8 cellular contexts compared by ENCODE assay signal in the genomic region with DNA sequence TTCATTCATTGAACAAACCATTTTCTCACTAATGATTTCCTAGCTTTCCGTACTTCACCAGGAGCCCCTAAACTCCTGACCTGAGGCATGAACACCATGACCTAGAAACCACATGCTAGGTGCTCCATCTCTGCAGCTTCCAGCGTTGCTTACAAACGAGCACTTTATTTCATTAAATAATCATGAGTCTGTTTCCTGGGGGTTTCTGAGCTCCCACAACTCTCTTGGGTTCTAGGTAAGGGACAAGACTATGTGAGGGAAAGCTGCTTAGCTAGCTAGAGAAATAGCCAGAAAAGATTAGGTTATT. TPM values are rescaled to one million over a fixed set of nuclear protein-coding genes. Genes with fewer than 3 reads are reported as not detected.
A peak's percentile ranks its signal among the peaks of the same experiment; 100 is the strongest.
DNase-seq lines count a peak whose midpoint lies in the region; ATAC-seq, FAIRE-seq and TF ChIP-seq lines count a peak whose summit lies in the region.

No MANE protein-coding gene starts in this region.

- TF ChIP-seq POLR2A in heart left ventricle (IDR thresholded peaks at IDR 0.05) (no peak), K562 (conservative IDR thresholded peaks at IDR 0.05) (no peak), uterus (IDR thresholded peaks at IDR 0.05) (no peak)

- H4K20me1 ChIP-seq in K562 (replicated peaks; ENCODE audit: control insufficient read depth, insufficient read depth, low read length) = peaks cover 13% of the 10 kb centered on the region

- intact Hi-C loops in heart left ventricle (cut with DNase I) (loop anchor here in 1 of 10 donors (5.0 kb wide), 1 partner anchor 109 kb away; a partner anchor contains a TSS), left ventricle myocardium superior (cut with micrococcal nuclease) (loop anchor here (5.0 kb wide), 1 partner anchor 114 kb away; a partner anchor contains a TSS), K562 (cut with micrococcal nuclease) (no loop called here), uterus (cut with DNase I; ENCODE audit: low total_unique reads) (loop anchor here (5.0 kb wide), 1 partner anchor 109 kb away; a partner anchor contains a TSS)

- H3K27ac ChIP-seq in heart left ventricle = peak overlapping the region in 9 of 12 donors; percentile 88 to 97 (median 92)
- peak overlapping the region; percentile 75 for H3K27ac ChIP-seq in K562 (ENCODE audit: extremely low read depth, low read depth, low read length)
- no peak overlapping the region for H3K27ac ChIP-seq in mesenchymal stem cell (ENCODE audit: low read length, poor library complexity, severe bottlenecking)
- H3K27ac ChIP-seq in uterus = peak overlapping the region; percentile 88 to 93

- no peak overlapping the region for H4K91ac ChIP-seq in mesenchymal stem cell (ENCODE audit: low read length)

- H2AFZ ChIP-seq in K562 (ENCODE audit: low read depth, low read length) = peak overlapping the region; percentile 77
- no peak overlapping the region for H2AFZ ChIP-seq in mesenchymal stem cell (ENCODE audit: low read depth, low read length)

- no peak overlapping the region for H3K23ac ChIP-seq in mesenchymal stem cell (ENCODE audit: low read length in 2 of 2)

- 21 to 26% (median 22%) methylated on average over 3 of the region's 3 CpGs for WGBS in heart left ventricle, 4 donors
- WGBS in K562 (ENCODE audit: insufficient coverage, low coverage, missing lambda C conversion rate) = 0% methylated on average over 3 of the region's 3 CpGs
- WGBS in mesenchymal stem cell = 54% methylated on average over 3 of the region's 3 CpGs

- FAIRE-seq in K562 (lab: Jason Lieb, UNC) = peak; percentile 40

- no peak for ATAC-seq in heart left ventricle
- ATAC-seq in left ventricle myocardium superior = no peak
- ATAC-seq in K562 = no peak

- H3K9ac ChIP-seq in K562 (ENCODE audit: insufficient read depth in 1 of 2, low read depth in 2 of 2, low read length in 2 of 2) = peak overlapping the region; percentile 78 to 96
- peak overlapping the region; percentile 93 for H3K9ac ChIP-seq in mesenchymal stem cell (ENCODE audit: low read length)

- H3K4me2 ChIP-seq in K562 (ENCODE audit: insufficient read depth, low read length) = peak overlapping the region; percentile 99
- H3K4me2 ChIP-seq in mesenchymal stem cell (ENCODE audit: low read length, poor library complexity, severe bottlenecking) = peak overlapping the region; percentile 74

- H3K27me3 ChIP-seq in heart left ventricle (no peaks in the 10 kb centered on the region), K562 (ENCODE audit: control insufficient read depth in 2 of 2, insufficient read depth in 2 of 2, low read length in 2 of 2) (no peaks in the 10 kb centered on the region), mesenchymal stem cell (ENCODE audit: control insufficient read depth in 1 of 2, insufficient read depth in 1 of 2, low read length in 2 of 2) (no peaks in the 10 kb centered on the region), uterus (no peaks in the 10 kb centered on the region)

- BruUV-seq in K562 (replicated peaks; lab: Mats Ljungman, UMichigan) = no TSS peak

- no peak overlapping the region for H4K8ac ChIP-seq in mesenchymal stem cell (ENCODE audit: low read length)

- no peak overlapping the region for H3K4ac ChIP-seq in mesenchymal stem cell (ENCODE audit: low read depth in 1 of 2, low read length in 2 of 2)

- no peak overlapping the region for H2BK15ac ChIP-seq in mesenchymal stem cell (ENCODE audit: low read depth, poor library complexity, severe bottlenecking)

- H3K4me1 ChIP-seq in heart left ventricle (peaks cover 0 to 57% (median 20%) of the 10 kb centered on the region in 12 donors), K562 (replicated peaks in 1 of 2; ENCODE audit: control insufficient read depth in 2 of 2, insufficient read depth in 2 of 2, low read length in 2 of 2) (peaks cover 18 to 22% of the 10 kb centered on the region in 2 experiments; a peak in 3 of 5 replicates), mesenchymal stem cell (ENCODE audit: control insufficient read depth, insufficient read depth, low read depth, low read length) (peaks cover 6% of the 10 kb centered on the region), uterus (peaks cover 0 to 5% of the 10 kb centered on the region in 2 donors)

- POLR2A ChIA-PET in K562 (lab: Yijun Ruan, JAX) = interaction anchor here (0.6 to 1.4 kb wide), 6 partner anchors 8 to 110 kb away, joined by 3 to 11 read pairs (median 3); a partner anchor contains a TSS

- TF ChIP-seq CTCF in heart left ventricle (IDR thresholded peaks at IDR 0.05) (peak in 1 of 12 donors; percentile 1), K562 (IDR thresholded peaks at IDR 0.05 in 2 of 3, conservative IDR thresholded peaks at IDR 0.05 in 1 of 3; ENCODE audit: insufficient read depth in 2 of 3, low read depth in 1 of 3, low read length in 3 of 3) (no peak), uterus (IDR thresholded peaks at IDR 0.05) (no peak)

- H3K14ac ChIP-seq in mesenchymal stem cell (ENCODE audit: low read length in 2 of 2) = no peak overlapping the region

- TF ChIP-seq EP300 in K562 (IDR thresholded peaks at IDR 0.05; ENCODE audit: low read length) = no peak

- H3K79me2 ChIP-seq in K562 (ENCODE audit: control insufficient read depth, insufficient read depth, low read length) = peaks cover 74% of the 10 kb centered on the region

- H2AK5ac ChIP-seq in mesenchymal stem cell (ENCODE audit: low read length, severe bottlenecking) = no peak overlapping the region

- no peak for TF ChIP-seq RAD21 in K562 (CRISPR knock-in tag; conservative IDR thresholded peaks at IDR 0.05 in 1 of 2, IDR thresholded peaks at IDR 0.05 in 1 of 2)

- H3K4me3 ChIP-seq in heart left ventricle (peak overlapping the region in 11 of 12 donors; percentile 79 to 92 (median 86)), K562 (peak overlapping the region; percentile 86), mesenchymal stem cell (ENCODE audit: insufficient read depth in 1 of 2, low read depth in 1 of 2, low read length in 2 of 2) (peak overlapping the region in 1 of 2 experiments; percentile 93), uterus (peak overlapping the region; percentile 68 to 81)

- H2BK5ac ChIP-seq in mesenchymal stem cell (ENCODE audit: low read depth, low read length, poor library complexity, severe bottlenecking) = no peak overlapping the region

- H3K9me1 ChIP-seq in K562 (ENCODE audit: control insufficient read depth, insufficient read depth, low read length) = no peaks in the 10 kb centered on the region

- no peaks in the 10 kb centered on the region for H3K36me3 ChIP-seq in heart left ventricle
- peaks cover 28% of the 10 kb centered on the region; the same call in 2 of the 3 replicates for H3K36me3 ChIP-seq in K562 (ENCODE audit: control insufficient read depth, insufficient read depth, low read length)
- peaks cover 0 to 8% of the 10 kb centered on the region in 2 experiments for H3K36me3 ChIP-seq in mesenchymal stem cell (ENCODE audit: control insufficient read depth in 1 of 2, insufficient read depth in 2 of 2, low read depth in 1 of 2, low read length in 2 of 2)
- H3K36me3 ChIP-seq in uterus = no peaks in the 10 kb centered on the region

- DNase-seq in heart left ventricle = no peak
- DNase-seq in left ventricle myocardium superior = no peak
- DNase-seq in K562 (ENCODE audit: extremely low read depth in 1 of 4, low spot score in 3 of 4) = no peak
- no peak for DNase-seq in mesenchymal stem cell
- DNase-seq in uterus = no peak
- DNase-seq in DMS79 (lab: John Stamatoyannopoulos, UW) = no peak
- DNase-seq in putamen (ENCODE audit: low spot score) = no peak
- no peak for DNase-seq in NCI-H524 treated with DMSO at 0.1 percent for 48 hours (lab: John Stamatoyannopoulos, UW)

- in situ Hi-C loops in K562 (cut with MboI) = loop anchor here (5.0 kb wide), 1 partner anchor 94 kb away; no protein-coding TSS in a partner anchor

- H3K9me3 ChIP-seq in heart left ventricle (no peaks in the 10 kb centered on the region), K562 (replicated peaks; ENCODE audit: control insufficient read depth, insufficient read depth, low read depth, low read length) (no peaks in the 10 kb centered on the region), mesenchymal stem cell (ENCODE audit: control insufficient read depth, low read length) (no peaks in the 10 kb centered on the region), uterus (no peaks in the 10 kb centered on the region)

- CTCF ChIA-PET in K562 (lab: Yijun Ruan, JAX; ENCODE audit: low intra/inter-chr PET ratio) = interaction anchor here (1.5 kb wide), 1 partner anchor 109 kb away, joined by 4 read pairs; a partner anchor contains a TSS

- no peak overlapping the region for H2BK120ac ChIP-seq in mesenchymal stem cell (ENCODE audit: low read depth, low read length)

- no peak overlapping the region for H3K18ac ChIP-seq in mesenchymal stem cell (ENCODE audit: low read depth in 1 of 2, low read length in 2 of 2)

- peaks cover 9% of the 10 kb centered on the region for H3K79me1 ChIP-seq in mesenchymal stem cell (replicated peaks; ENCODE audit: low read length, poor library complexity, severe bottlenecking)

- no peak overlapping the region for H2BK12ac ChIP-seq in mesenchymal stem cell (ENCODE audit: low read length in 2 of 2)

RNA-seq across cellular contexts. Expression of a gene that starts 1.3 kb away (rescaled TPM):
- total RNA-seq in heart left ventricle = 100 to 1,000 TPM in 2 of 9 donors, 10 to 100 TPM in 7; 34.6 to 134 (median 39.3) TPM
- polyA plus RNA-seq in heart left ventricle = 100 to 1,000 TPM in 1 of 2 donors, 10 to 100 TPM in 1; 15.8 to 164 TPM
- 40.4 TPM for total RNA-seq in left ventricle myocardium superior
- 21.2 and 29.3 TPM in 2 replicates for total RNA-seq in K562 (2011; cell fraction: chromatin; rRNA removed; ENCODE audit: low replicate concordance)
- total RNA-seq in K562 (2011; cell fraction: nucleolus; rRNA removed) = 13.3 and 13.7 TPM in 2 replicates
- total RNA-seq in K562 (2011; cell fraction: nucleoplasm; rRNA removed) = 19.4 and 21.1 TPM in 2 replicates
- 30.0 and 37.6 TPM in 2 replicates for total RNA-seq in K562 (2014; rRNA removed)
- total RNA-seq in K562 (2014; rRNA removed; fragmentation: Illumina TruSeq; extraction: Trizol) = 29.3 and 29.7 TPM in 2 replicates
- 22.4 and 24.6 TPM in 2 replicates for total RNA-seq in K562 (2015; rRNA removed; fragmentation: Illumina TruSeq; extraction: Trizol)
- 55.9 and 58.3 TPM in 2 replicates for total RNA-seq in K562 (2021)
- 45.5 and 48.2 TPM in 2 replicates for polyA plus RNA-seq in K562 (2011; rRNA removed)
- polyA plus RNA-seq in K562 (2011; cell fraction: cytosol; rRNA removed) = 31.5 and 44.6 TPM in 2 replicates
- polyA plus RNA-seq in K562 (2011; cell fraction: nucleus; rRNA removed) = 18.0 and 20.6 TPM in 2 replicates
- 44.7 and 48.5 TPM in 2 replicates for polyA plus RNA-seq in K562 (2012)
- polyA plus RNA-seq in K562 (2014; fragmentation: Illumina TruSeq; extraction: Trizol) = 41.4 and 42.3 TPM in 2 replicates
- 10 to 100 TPM in 1 of 2 experiments, 1 to 10 TPM in 1; 7.5 to 10.9 TPM for polyA plus RNA-seq in K562 (2014; fragmentation: Nextera tagmentation; extraction: Ambion mirVana)
- polyA plus RNA-seq in K562 (2014; rRNA removed) = 45.0 and 52.7 TPM in 2 replicates
- polyA minus RNA-seq in K562 (2011; rRNA and poly(A)+ RNA removed) = 24.3 and 25.8 TPM in 2 replicates
- polyA minus RNA-seq in K562 (2011; cell fraction: cytosol; rRNA and poly(A)+ RNA removed) = 17.0 and 20.3 TPM in 2 replicates
- 6.5 and 10.6 TPM in 2 replicates for polyA minus RNA-seq in K562 (2011; cell fraction: nucleus; rRNA and poly(A)+ RNA removed)
- polyA plus RNA-seq in mesenchymal stem cell (2013, experiment 1 of 2) = 14.4 TPM
- polyA plus RNA-seq in mesenchymal stem cell (2013, experiment 2 of 2) = 14.9 TPM
- 10 to 100 TPM; 13.2 to 46.4 (median 33.5) TPM for total RNA-seq in uterus

RNA-seq across cellular contexts. Expression of a gene that starts 31.5 kb away (rescaled TPM):
- total RNA-seq in heart left ventricle (1 to 10 TPM; 1.9 to 6.2 (median 3.8) TPM), left ventricle myocardium superior (4.0 TPM), K562 (2014; rRNA removed) (29.9 and 31.1 TPM in 2 replicates), K562 (2014; rRNA removed; fragmentation: Illumina TruSeq; extraction: Trizol) (45.8 and 64.9 TPM in 2 replicates), K562 (2015; rRNA removed; fragmentation: Illumina TruSeq; extraction: Trizol) (40.4 and 41.9 TPM in 2 replicates), K562 (2021) (27.4 and 28.0 TPM in 2 replicates), uterus (10 to 100 TPM in 2 of 4 donors, 1 to 10 TPM in 1, under 1 TPM in 1; 0.77 to 15.0 (median 8.7) TPM)
- polyA plus RNA-seq in heart left ventricle (1 to 10 TPM; 2.2 to 5.9 TPM), K562 (2011; rRNA removed) (15.2 and 22.9 TPM in 2 replicates), K562 (2014; fragmentation: Illumina TruSeq; extraction: Trizol) (61.4 and 62.1 TPM in 2 replicates), K562 (2014; fragmentation: Nextera tagmentation; extraction: Ambion mirVana) (10 to 100 TPM; 55.6 to 58.9 TPM), K562 (2014; rRNA removed) (25.7 and 42.0 TPM in 2 replicates)
- 21.9 and 44.7 TPM in 2 replicates for total RNA-seq in K562 (2011; cell fraction: chromatin; rRNA removed; ENCODE audit: low replicate concordance)
- 15.3 and 17.0 TPM in 2 replicates for total RNA-seq in K562 (2011; cell fraction: nucleolus; rRNA removed)
- total RNA-seq in K562 (2011; cell fraction: nucleoplasm; rRNA removed) = 25.1 and 31.1 TPM in 2 replicates
- 5.1 and 8.0 TPM in 2 replicates for polyA plus RNA-seq in K562 (2011; cell fraction: cytosol; rRNA removed)
- polyA plus RNA-seq in K562 (2011; cell fraction: nucleus; rRNA removed) = 6.7 and 7.4 TPM in 2 replicates
- 23.8 and 27.9 TPM in 2 replicates for polyA plus RNA-seq in K562 (2012)
- polyA minus RNA-seq in K562 (2011; rRNA and poly(A)+ RNA removed) = 37.5 and 43.0 TPM in 2 replicates
- 12.2 and 18.7 TPM in 2 replicates for polyA minus RNA-seq in K562 (2011; cell fraction: cytosol; rRNA and poly(A)+ RNA removed)
- polyA minus RNA-seq in K562 (2011; cell fraction: nucleus; rRNA and poly(A)+ RNA removed) = 7.7 and 14.1 TPM in 2 replicates
- 5.0 TPM for polyA plus RNA-seq in mesenchymal stem cell (2013, experiment 1 of 2)
- 6.4 TPM for polyA plus RNA-seq in mesenchymal stem cell (2013, experiment 2 of 2)
